In genomic region chr17:39014044-39014794, GRCh38 we compare ENCODE assay signal across 11 cellular contexts. TPM values are rescaled to one million over a fixed set of nuclear protein-coding genes. Genes with fewer than 3 reads are reported as not detected.
A peak's percentile ranks its signal among the peaks of the same experiment; 100 is the strongest.
DNase-seq lines count a peak whose midpoint lies in the region; ATAC-seq and TF ChIP-seq lines count a peak whose summit lies in the region.
"Had no signal": no experiment of that assay in that cellular context is flagged by ENCODE, and none has a peak within 500 bp of the region (broad histone marks: within the 10 kb centered on the region; RNA-seq: fewer than 3 reads in every experiment).

No MANE protein-coding gene starts in this region.

- no peak for TF ChIP-seq POLR2A in adrenal gland (IDR thresholded peaks at IDR 0.05)

- no peak overlapping the region for H4K5ac ChIP-seq in H9 (ENCODE audit: insufficient read length, low read depth, low read length)

- no peaks in the 10 kb centered on the region for H3K36me3 Mint-ChIP-seq in H9 (ENCODE audit: insufficient read depth in 1 of 3, low read depth in 3 of 3)
- no peaks in the 10 kb centered on the region for H3K36me3 Mint-ChIP-seq in activated CD4-positive, alpha-beta T cell treated with anti-CD3 and anti-CD28 coated beads, Interleukin-2, amount 10 ng/mL, durations not matched to agents 24 days and 14 days (ENCODE audit: low read depth)

- no peak overlapping the region for H4K8ac ChIP-seq in H9 (replicated peaks; ENCODE audit: insufficient read length, low read depth, low read length)

- H3K27me3 Mint-ChIP-seq in H9 (ENCODE audit: low read depth): no peaks in the 10 kb centered on the region; the same call in 1 of the 2 replicates
- no peaks in the 10 kb centered on the region for H3K27me3 Mint-ChIP-seq in activated CD4-positive, alpha-beta T cell treated with anti-CD3 and anti-CD28 coated beads, Interleukin-2, amount 10 ng/mL, durations not matched to agents 24 days and 14 days

- H3K36me3 ChIP-seq in adrenal gland (replicated peaks in 1 of 2) (no peaks in the 10 kb centered on the region), lower lobe of right lung (no peaks in the 10 kb centered on the region)

- no peak overlapping the region for H3K56ac ChIP-seq in H9 (ENCODE audit: insufficient read length, low read depth, low read length)

- no peaks in the 10 kb centered on the region for H3K79me1 ChIP-seq in H9 (ENCODE audit: insufficient read depth, low read depth, low read length, poor library complexity, severe bottlenecking)

- H3K4me3 ChIP-seq in adrenal gland (no peak overlapping the region), lower lobe of right lung (no peak overlapping the region)

- H3K4me1 ChIP-seq in H9 (ENCODE audit: insufficient read depth, low read length) (no peaks in the 10 kb centered on the region; the same call in 1 of the 2 replicates), adrenal gland (replicated peaks in 1 of 2) (peaks cover 0 to 9% of the 10 kb centered on the region in 2 donors), lower lobe of right lung (peaks cover 28% of the 10 kb centered on the region)

- TF ChIP-seq CTCF in H9 (conservative IDR thresholded peaks at IDR 0.05): no peak
- no peak for TF ChIP-seq CTCF in adrenal gland (IDR thresholded peaks at IDR 0.05)
- TF ChIP-seq CTCF in lower lobe of right lung (IDR thresholded peaks at IDR 0.05): no peak

- H3K79me2 ChIP-seq in H9 (ENCODE audit: insufficient read depth, low read length): no peaks in the 10 kb centered on the region

- H4K20me1 ChIP-seq in H9 (ENCODE audit: control insufficient read depth, insufficient read depth, insufficient read length): no peaks in the 10 kb centered on the region

- no peak overlapping the region for H2BK15ac ChIP-seq in H9 (ENCODE audit: low read depth, low read length)

- no peak overlapping the region for H3K4me3 Mint-ChIP-seq in H9
- H3K4me3 Mint-ChIP-seq in activated CD4-positive, alpha-beta T cell treated with anti-CD3 and anti-CD28 coated beads, Interleukin-2, amount 10 ng/mL, durations not matched to agents 24 days and 14 days: no peak overlapping the region
- H3K4me3 Mint-ChIP-seq: neural crest cell had no signal

- no peak overlapping the region for H3T11ph ChIP-seq in H9 (ENCODE audit: low read length)

- no peaks in the 10 kb centered on the region for H3K9me3 Mint-ChIP-seq in H9
- no peaks in the 10 kb centered on the region for H3K9me3 Mint-ChIP-seq in activated CD4-positive, alpha-beta T cell treated with anti-CD3 and anti-CD28 coated beads, Interleukin-2, amount 10 ng/mL, durations not matched to agents 24 days and 14 days
- H3K9me3 Mint-ChIP-seq: neural crest cell had no signal

- peaks cover 32 to 42% of the 10 kb centered on the region in 2 experiments for H3K4me1 Mint-ChIP-seq in H9
- peaks cover 25% of the 10 kb centered on the region for H3K4me1 Mint-ChIP-seq in activated CD4-positive, alpha-beta T cell treated with anti-CD3 and anti-CD28 coated beads, Interleukin-2, amount 10 ng/mL, durations not matched to agents 24 days and 14 days

- no peak overlapping the region for H4K91ac ChIP-seq in H9 (ENCODE audit: insufficient read length, low read depth, low read length)

- no peak overlapping the region for H3K23ac ChIP-seq in H9 (ENCODE audit: insufficient read length, low read depth, low read length)

- no peaks in the 10 kb centered on the region for H3K23me2 ChIP-seq in H9 (ENCODE audit: insufficient read length, low read depth, low read length, poor library complexity, severe bottlenecking)

- H3K27ac ChIP-seq in H9 (ENCODE audit: insufficient read length, low read depth, low read length): no peak overlapping the region
- H3K27ac ChIP-seq in adrenal gland: peak overlapping the region in 3 of 5 donors; percentile 22 to 66 (median 35)
- no peak overlapping the region for H3K27ac ChIP-seq in lower lobe of right lung

- H3K18ac ChIP-seq in H9 (ENCODE audit: insufficient read length, low read depth, low read length): no peak overlapping the region

- H2BK120ac ChIP-seq in H9 (ENCODE audit: low read depth, low read length, poor library complexity, severe bottlenecking): no peak overlapping the region

- no peak overlapping the region for H2BK5ac ChIP-seq in H9 (ENCODE audit: insufficient read length, low read length)

- no peak overlapping the region for H2AFZ ChIP-seq in H9 (ENCODE audit: low read length)

- H3K9ac ChIP-seq in H9 (ENCODE audit: extremely low read depth, insufficient read length, low read length): no peak overlapping the region

- H2BK20ac ChIP-seq in H9 (ENCODE audit: low read depth, low read length, poor library complexity, severe bottlenecking): no peak overlapping the region

- no peak overlapping the region for H2AK5ac ChIP-seq in H9 (ENCODE audit: insufficient read length, low read length)

- H3K4ac ChIP-seq in H9 (ENCODE audit: low read depth, low read length): no peak overlapping the region

- DNase-seq in A172 (ENCODE audit: low spot score): peak; percentile 76
- DNase-seq in H9: no peak
- peak in 5 of 7 donors; percentile 31 to 57 (median 45) for DNase-seq in adrenal gland
- peak; percentile 76 for DNase-seq in iris pigment epithelial cell (ENCODE audit: low read depth)
- DNase-seq in stimulated activated naive CD8-positive, alpha-beta T cell treated with anti-CD3 and anti-CD28 coated beads, Interleukin-15, Interleukin-2, amounts not matched to agents 100 U/mL and 50 U/mL, for 24 hours: no peak
- no peak for DNase-seq in lower lobe of right lung
- no peak for DNase-seq in activated CD4-positive, alpha-beta T cell treated with anti-CD3 and anti-CD28 coated beads, Interleukin-2, amount 10 ng/mL, durations not matched to agents 24 days and 14 days
- no peak for DNase-seq in NCI-H2081 (lab: John Stamatoyannopoulos, UW)
- DNase-seq: H7 had no signal

- H3K27ac Mint-ChIP-seq in H9: peak overlapping the region in 2 of 3 experiments; percentile 7 to 27; a peak in 3 of 7 replicates
- no peak overlapping the region for H3K27ac Mint-ChIP-seq in activated CD4-positive, alpha-beta T cell treated with anti-CD3 and anti-CD28 coated beads, Interleukin-2, amount 10 ng/mL, durations not matched to agents 24 days and 14 days

- ATAC-seq in stimulated activated naive CD8-positive, alpha-beta T cell treated with anti-CD3 and anti-CD28 coated beads, Interleukin-15, Interleukin-2, amounts not matched to agents 100 U/mL and 50 U/mL, for 24 hours: no peak
- ATAC-seq in lower lobe of right lung: no peak

- intact Hi-C loops in adrenal gland (cut with DNase I): no loop called here
- intact Hi-C loops in lower lobe of right lung (cut with DNase I): no loop called here
- intact Hi-C loops in activated CD4-positive, alpha-beta T cell treated with anti-CD3 and anti-CD28 coated beads, Interleukin-2, amount 10 ng/mL, durations not matched to agents 24 days and 14 days (cut with micrococcal nuclease): no loop called here

- WGBS in H9 (ENCODE audit: extremely low coverage, insufficient read length, low lambda C conversion rate): no CpG with 5 or more reads among the region's 4 CpGs
- WGBS in adrenal gland, 4 donors: 57 to 68% (median 62%) methylated on average over 4 of the region's 4 CpGs

- no peak overlapping the region for H2BK12ac ChIP-seq in H9 (ENCODE audit: insufficient read length, low read depth, low read length)

- no peak overlapping the region for H3K14ac ChIP-seq in H9 (ENCODE audit: insufficient read depth, low read length)

- no peak overlapping the region for H3K4me2 ChIP-seq in H9 (ENCODE audit: insufficient read depth, insufficient read length, low read length)

- H3K9me3 ChIP-seq in H9 (ENCODE audit: control insufficient read depth, low read depth, low read length) (no peaks in the 10 kb centered on the region), adrenal gland (replicated peaks in 1 of 3) (no peaks in the 10 kb centered on the region), lower lobe of right lung (no peaks in the 10 kb centered on the region)

- no peaks in the 10 kb centered on the region for H3K27me3 ChIP-seq in H9 (ENCODE audit: insufficient read depth, low read length)
- no peaks in the 10 kb centered on the region for H3K27me3 ChIP-seq in adrenal gland
- no peaks in the 10 kb centered on the region for H3K27me3 ChIP-seq in lower lobe of right lung (ENCODE audit: low read depth)

RNA-seq across cellular contexts. Expression of gene FBXO47, which starts 47.0 kb away (rescaled TPM):
- total RNA-seq in A172 (2014; rRNA removed; shearing (Covaris generic)): not detected in 2 replicates
- total RNA-seq in H9 (2021): not detected in 2 replicates
- total RNA-seq in adrenal gland: not detected
- not detected for polyA plus RNA-seq in adrenal gland
- total RNA-seq in lower lobe of right lung: not detected
- 0.09 TPM in 1 of 2 replicates, not detected in the other for total RNA-seq in activated CD4-positive, alpha-beta T cell treated with anti-CD3 and anti-CD28 coated beads, Interleukin-2, amount 10 ng/mL, durations not matched to agents 24 days and 14 days
- total RNA-seq: H7, neural crest cell had no signal
- polyA plus RNA-seq: BJ had no signal

Comparison
In these comparisons a context has a peak if more than half of its experiments do, and no peak if none do; other contexts are left out.
1. DNase-seq: peak in A172 (single experiment), adrenal gland (5 of 7) and iris pigment epithelial cell (single experiment); none in H9 (single experiment), stimulated activated naive CD8-positive, alpha-beta T cell treated with anti-CD3 and anti-CD28 coated beads, Interleukin-15, Interleukin-2, amounts not matched to agents 100 U/mL and 50 U/mL, for 24 hours (single experiment), lower lobe of right lung (single experiment), activated CD4-positive, alpha-beta T cell treated with anti-CD3 and anti-CD28 coated beads, Interleukin-2, amount 10 ng/mL, durations not matched to agents 24 days and 14 days (single experiment) and NCI-H2081 (0 of 2).
2. H3K27ac ChIP-seq: peak in adrenal gland (3 of 5); none in H9 (single experiment) and lower lobe of right lung (single experiment).